ENCODE assay signal across 1 cellular context in genomic region chr1:181077576-181078242, GRCh38.
A peak's percentile ranks its signal among the peaks of the same experiment; 100 is the strongest.
TF ChIP-seq lines count a peak whose summit lies in the region.

No MANE protein-coding gene starts in this region.

TF ChIP-seq in Ishikawa, 13 proteins besides CTCF, POLR2A, EP300 and RAD21 (continued from another document):
- TF ChIP-seq TEAD4 (IDR thresholded peaks at IDR 0.05): peak; percentile 84
- TF ChIP-seq CREB1 (IDR thresholded peaks at IDR 0.05; ENCODE audit: low read depth): no peak
- TF ChIP-seq TCF12 (IDR thresholded peaks at IDR 0.05; ENCODE audit: low read depth): no peak
